Comparison of ENCODE assay signal across 30 cellular contexts in genomic region chr3:54053201-54053600, GRCh38.
A peak's percentile ranks its signal among the peaks of the same experiment; 100 is the strongest.
DNase-seq lines count a peak whose midpoint lies in the region; ATAC-seq and TF ChIP-seq lines count a peak whose summit lies in the region.
"Had no signal": no experiment of that assay in that cellular context is flagged by ENCODE, and none has a peak within 500 bp of the region (broad histone marks: within the 10 kb centered on the region; RNA-seq: fewer than 3 reads in every experiment).

No MANE protein-coding gene starts in this region.

- H3K36me3 ChIP-seq in left lung (no peaks in the 10 kb centered on the region), Peyer's patch (no peaks in the 10 kb centered on the region)
- H3K36me3 ChIP-seq: brain microvascular endothelial cell, gastrocnemius medialis, suprapubic skin had no signal

- H3K27me3 Mint-ChIP-seq in activated CD4-positive, alpha-beta memory T cell treated with anti-CD3 and anti-CD28 coated beads for 36 hours, result peaks cover 2% of the 10 kb centered on the region
- H3K27me3 Mint-ChIP-seq: activated naive CD4-positive, alpha-beta T cell treated with anti-CD3 and anti-CD28 coated beads, Interleukin-2, amount 10 ng/mL, durations not matched to agents 7 days and 5 days had no signal

- H3K27me3 ChIP-seq in left lung (no peaks in the 10 kb centered on the region), Peyer's patch (no peaks in the 10 kb centered on the region)
- H3K27me3 ChIP-seq: brain microvascular endothelial cell, dorsolateral prefrontal cortex, gastrocnemius medialis, suprapubic skin had no signal

- intact Hi-C loops in left lung (cut with DNase I), result no loop called here
- intact Hi-C loops in lower leg skin (cut with DNase I; ENCODE audit: low total_unique reads), result no loop called here
- intact Hi-C loops in activated CD4-positive, alpha-beta memory T cell treated with anti-CD3 and anti-CD28 coated beads for 36 hours (cut with micrococcal nuclease), result no loop called here

- TF ChIP-seq CTCF in coronary artery (IDR thresholded peaks at IDR 0.05), result no peak
- TF ChIP-seq CTCF in left lung (IDR thresholded peaks at IDR 0.05), result no peak
- no peak for TF ChIP-seq CTCF in lower leg skin (IDR thresholded peaks at IDR 0.05)
- TF ChIP-seq CTCF in Peyer's patch (IDR thresholded peaks at IDR 0.05), result no peak

- H3K4me3 ChIP-seq in coronary artery, result no peak overlapping the region
- no peak overlapping the region for H3K4me3 ChIP-seq in left lung
- H3K4me3 ChIP-seq in lower leg skin (ENCODE audit: low read depth, poor library complexity, severe bottlenecking), result no peak overlapping the region
- no peak overlapping the region for H3K4me3 ChIP-seq in Peyer's patch
- H3K4me3 ChIP-seq: dorsolateral prefrontal cortex, gastrocnemius medialis, K562, mucosa of descending colon, suprapubic skin had no signal

- no peaks in the 10 kb centered on the region for H3K36me3 Mint-ChIP-seq in activated CD4-positive, alpha-beta memory T cell treated with anti-CD3 and anti-CD28 coated beads for 36 hours
- H3K36me3 Mint-ChIP-seq: activated naive CD4-positive, alpha-beta T cell treated with anti-CD3 and anti-CD28 coated beads, Interleukin-2, amount 10 ng/mL, durations not matched to agents 7 days and 5 days; CD14-positive monocyte; natural killer cell had no signal

- TF ChIP-seq POLR2A in lower leg skin (IDR thresholded peaks at IDR 0.05) (no peak), Peyer's patch (IDR thresholded peaks at IDR 0.05) (no peak)

- DNase-seq in NCI-H748 (lab: John Stamatoyannopoulos, UW; ENCODE audit: unreplicated experiment) (peak; percentile 24), NCI-H748 treated with DMSO at 0.1 percent for 48 hours (lab: John Stamatoyannopoulos, UW) (no peak), coronary artery (ENCODE audit: low spot score) (no peak), left lung (peak in 1 of 2 donors; percentile 60), stromal cell of bone marrow (ENCODE audit: low read depth) (peak; percentile 6), lower leg skin (ENCODE audit: low spot score in 2 of 2) (no peak), Peyer's patch (no peak)
- no peak for DNase-seq in activated CD4-positive, alpha-beta memory T cell treated with anti-CD3 and anti-CD28 coated beads for 36 hours
- DNase-seq: activated CD4-positive, alpha-beta T cell treated with anti-CD3 and anti-CD28 coated beads for 36 hours; activated CD8-positive, alpha-beta T cell treated with anti-CD3 and anti-CD28 coated beads, Interleukin-2, amount 10 ng/mL, durations not matched to agents 7 days and 5 days; activated naive CD4-positive, alpha-beta T cell treated with anti-CD3 and anti-CD28 coated beads, Interleukin-2, amount 10 ng/mL, durations not matched to agents 7 days and 5 days; brain microvascular endothelial cell; DND-41; dorsolateral prefrontal cortex; gastrocnemius medialis; GOT3; HFFc6; left colon; mucosa of descending colon; natural killer cell; NCI-H1092 treated with DMSO at 0.1 percent for 48 hours; NCI-H187 treated with DMSO at 0.1 percent for 48 hours; NCI-H524 treated with DMSO at 0.1 percent for 48 hours; SHP77 treated with DMSO at 0.1 percent for 48 hours; small intestine; stimulated activated naive CD4-positive, alpha-beta T cell had no signal

- no peaks in the 10 kb centered on the region for H3K9me3 Mint-ChIP-seq in activated CD4-positive, alpha-beta memory T cell treated with anti-CD3 and anti-CD28 coated beads for 36 hours
- H3K9me3 Mint-ChIP-seq: activated naive CD4-positive, alpha-beta T cell treated with anti-CD3 and anti-CD28 coated beads, Interleukin-2, amount 10 ng/mL, durations not matched to agents 7 days and 5 days; activated T-helper 17 cell treated with anti-CD3 and anti-CD28 coated beads, Interleukin-2, amount 50 U/mL, for 72 hours; natural killer cell had no signal

- H3K27ac Mint-ChIP-seq in activated CD4-positive, alpha-beta memory T cell treated with anti-CD3 and anti-CD28 coated beads for 36 hours, result no peak overlapping the region
- H3K27ac Mint-ChIP-seq: activated CD4-positive, alpha-beta T cell treated with anti-CD3 and anti-CD28 coated beads for 36 hours; activated CD8-positive, alpha-beta T cell treated with anti-CD3 and anti-CD28 coated beads, Interleukin-2, amount 10 ng/mL, durations not matched to agents 7 days and 5 days; activated naive CD4-positive, alpha-beta T cell treated with anti-CD3 and anti-CD28 coated beads, Interleukin-2, amount 10 ng/mL, durations not matched to agents 7 days and 5 days; activated T-helper 17 cell treated with anti-CD3 and anti-CD28 coated beads, Interleukin-2, amount 50 U/mL, for 72 hours; CD14-positive monocyte; HFFc6; natural killer cell had no signal

- H3K9me3 ChIP-seq in left lung (no peaks in the 10 kb centered on the region), Peyer's patch (no peaks in the 10 kb centered on the region)
- H3K9me3 ChIP-seq: gastrocnemius medialis, mucosa of descending colon, suprapubic skin had no signal

- POLR2A ChIA-PET in activated CD4-positive, alpha-beta memory T cell treated with anti-CD3 and anti-CD28 coated beads for 36 hours (lab: Charles Lee), result no interaction called here

- H3K4me1 Mint-ChIP-seq in activated CD4-positive, alpha-beta memory T cell treated with anti-CD3 and anti-CD28 coated beads for 36 hours (ENCODE audit: low read depth), result no peaks in the 10 kb centered on the region
- H3K4me1 Mint-ChIP-seq: activated CD4-positive, alpha-beta T cell treated with anti-CD3 and anti-CD28 coated beads for 36 hours; activated naive CD4-positive, alpha-beta T cell treated with anti-CD3 and anti-CD28 coated beads, Interleukin-2, amount 10 ng/mL, durations not matched to agents 7 days and 5 days; activated T-helper 17 cell treated with anti-CD3 and anti-CD28 coated beads, Interleukin-2, amount 50 U/mL, for 72 hours; CD14-positive monocyte; natural killer cell had no signal

- H3K4me3 Mint-ChIP-seq in activated CD4-positive, alpha-beta memory T cell treated with anti-CD3 and anti-CD28 coated beads for 36 hours, result no peak overlapping the region
- H3K4me3 Mint-ChIP-seq: activated CD4-positive, alpha-beta T cell treated with anti-CD3 and anti-CD28 coated beads for 36 hours; activated CD8-positive, alpha-beta T cell treated with anti-CD3 and anti-CD28 coated beads, Interleukin-2, amount 10 ng/mL, durations not matched to agents 7 days and 5 days; activated naive CD4-positive, alpha-beta T cell treated with anti-CD3 and anti-CD28 coated beads, Interleukin-2, amount 10 ng/mL, durations not matched to agents 7 days and 5 days; activated T-helper 17 cell treated with anti-CD3 and anti-CD28 coated beads, Interleukin-2, amount 50 U/mL, for 72 hours; CD14-positive monocyte; HFFc6; natural killer cell had no signal

- peak; percentile 98 for ATAC-seq in left lung
- ATAC-seq: activated CD4-positive, alpha-beta T cell treated with anti-CD3 and anti-CD28 coated beads for 36 hours; activated CD8-positive, alpha-beta T cell treated with anti-CD3 and anti-CD28 coated beads, Interleukin-2, amount 10 ng/mL, durations not matched to agents 7 days and 5 days; activated T-helper 17 cell treated with anti-CD3 and anti-CD28 coated beads, Interleukin-2, amount 50 U/mL, for 72 hours; gastrocnemius medialis; K562; left colon; mucosa of descending colon; natural killer cell had no signal

- CTCF ChIA-PET in activated CD4-positive, alpha-beta memory T cell treated with anti-CD3 and anti-CD28 coated beads for 36 hours (lab: Charles Lee), result no interaction called here

- H3K4me1 ChIP-seq in left lung, result no peaks in the 10 kb centered on the region
- H3K4me1 ChIP-seq in Peyer's patch, result no peaks in the 10 kb centered on the region
- H3K4me1 ChIP-seq: gastrocnemius medialis, suprapubic skin had no signal

- peak overlapping the region; percentile 12 to 49 for H3K27ac ChIP-seq in coronary artery
- H3K27ac ChIP-seq in left lung, result peak overlapping the region in 1 of 2 donors; percentile 33
- no peak overlapping the region for H3K27ac ChIP-seq in Peyer's patch
- H3K27ac ChIP-seq: brain microvascular endothelial cell, dorsolateral prefrontal cortex, gastrocnemius medialis, suprapubic skin had no signal

- 58 to 67% methylated on average over 5 of the region's 5 CpGs for WGBS in lower leg skin, 2 donors

Comparison
In these comparisons a context has a peak if more than half of its experiments do, and no peak if none do; other contexts are left out.
1. DNase-seq: peak in NCI-H748 (single experiment) and stromal cell of bone marrow (single experiment); none in NCI-H748 treated with DMSO at 0.1 percent for 48 hours (single experiment), coronary artery (single experiment), lower leg skin (0 of 2), Peyer's patch (0 of 3) and activated CD4-positive, alpha-beta memory T cell treated with anti-CD3 and anti-CD28 coated beads for 36 hours (single experiment).
2. H3K27ac ChIP-seq: peak in coronary artery (2 of 2); none in Peyer's patch (0 of 4).